In the genomic region with DNA sequence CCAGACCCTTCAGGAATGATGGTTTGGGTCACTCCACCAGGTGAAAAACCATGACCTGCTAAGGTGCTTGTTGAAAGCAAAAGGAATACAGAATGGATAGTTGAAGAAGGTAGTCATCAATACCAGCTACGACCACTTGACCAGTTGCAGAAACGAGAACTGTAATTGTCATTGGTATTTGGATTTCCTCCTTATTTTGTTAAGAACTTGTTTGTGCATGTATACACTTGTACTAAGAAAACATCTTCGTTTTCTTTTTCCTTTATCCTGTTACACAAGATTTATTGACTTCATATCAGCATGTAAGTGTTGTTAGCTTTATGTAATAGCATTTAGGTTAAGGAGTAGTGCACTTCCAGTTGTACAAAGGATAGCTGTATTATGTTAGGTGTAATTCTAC, we compare ENCODE assay signal across 26 cellular contexts.
DNase-seq lines count a peak whose midpoint lies in the region; FAIRE-seq and TF ChIP-seq lines count a peak whose summit lies in the region.
"Had no signal": no experiment of that assay in that cellular context is flagged by ENCODE, and none has a peak within 500 bp of the region (broad histone marks: within the 10 kb centered on the region; RNA-seq: fewer than 3 reads in every experiment).

No MANE protein-coding gene starts in this region.

- no peaks in the 10 kb centered on the region for H3K79me2 ChIP-seq in keratinocyte (ENCODE audit: control insufficient read depth, insufficient read depth, low read length)

- H3K9ac ChIP-seq in keratinocyte (ENCODE audit: control insufficient read depth, extremely low read depth, insufficient read depth, low read length), result no peak overlapping the region
- H3K9ac ChIP-seq: BLaER1 treated with 17β-estradiol and CSF1 and Interleukin-3, amounts not matched to agents 10 nM and 100 nM had no signal

- H3K9me3 ChIP-seq in breast epithelium (peaks cover 0 to 3% of the 10 kb centered on the region in 2 donors), keratinocyte (ENCODE audit: control insufficient read depth, low read depth, low read length) (no peaks in the 10 kb centered on the region)
- H3K9me3 ChIP-seq: BE2C had no signal

- H2AFZ ChIP-seq in keratinocyte (ENCODE audit: control insufficient read depth, low read length), result no peak overlapping the region

- dilution Hi-C loops in keratinocyte (cut with MboI; ENCODE audit: extremely low pct_ligation_motif_present, low sequenced_read_pairs), result no loop called here

- TF ChIP-seq CTCF in MCF 10A (IDR thresholded peaks at IDR 0.05; ENCODE audit: unreplicated experiment) (no peak), breast epithelium (IDR thresholded peaks at IDR 0.05) (no peak), epithelial cell of esophagus (IDR thresholded peaks at IDR 0.05; ENCODE audit: insufficient read depth, low read depth, low read length, missing control alignments) (no peak), keratinocyte (optimal IDR thresholded peaks at IDR 0.05 in 1 of 3, IDR thresholded peaks at IDR 0.05 in 1 of 3, conservative IDR thresholded peaks at IDR 0.05 in 1 of 3; ENCODE audit: extremely low read depth in 1 of 3, insufficient read depth in 2 of 3, low read length in 3 of 3) (no peak), type B pancreatic cell (conservative IDR thresholded peaks at IDR 0.05) (no peak)

- peaks cover 24% of the 10 kb centered on the region for H3K4me1 Mint-ChIP-seq in MCF 10A (ENCODE audit: insufficient read depth, unreplicated experiment)
- no peaks in the 10 kb centered on the region for H3K4me1 Mint-ChIP-seq in type B pancreatic cell (ENCODE audit: unreplicated experiment)
- H3K4me1 Mint-ChIP-seq: CD14-positive monocyte; CD8-positive, alpha-beta memory T cell had no signal

- H3K9me3 Mint-ChIP-seq in MCF 10A (ENCODE audit: unreplicated experiment) (peaks cover 4% of the 10 kb centered on the region), type B pancreatic cell (peaks cover 5% of the 10 kb centered on the region)
- H3K9me3 Mint-ChIP-seq: CD4-positive, alpha-beta T cell had no signal

- POLR2A ChIA-PET in MCF 10A (lab: Yijun Ruan, JAX), result interaction anchor here (0.6 kb wide), 1 partner anchor 45 kb away, joined by 3 read pairs; no protein-coding TSS in a partner anchor

- CTCF ChIA-PET in MCF 10A (lab: Yijun Ruan, JAX), result interaction anchor here (0.6 to 0.7 kb wide), 2 partner anchors 13 to 55 kb away, joined by 3 read pairs; no protein-coding TSS in a partner anchor

- H3K4me3 ChIP-seq in breast epithelium (no peak overlapping the region), epithelial cell of esophagus (ENCODE audit: low read length) (no peak overlapping the region), keratinocyte (ENCODE audit: control insufficient read depth in 2 of 3, extremely low read depth in 1 of 3, insufficient read depth in 2 of 3, low read depth in 1 of 3, low read length in 3 of 3) (no peak overlapping the region)
- H3K4me3 ChIP-seq: BLaER1 treated with 17β-estradiol and CSF1 and Interleukin-3, amounts not matched to agents 10 nM and 100 nM had no signal

- DNase-seq in MCF 10A (ENCODE audit: unreplicated experiment), result no peak
- DNase-seq in breast epithelium (ENCODE audit: low spot score in 2 of 2), result no peak
- DNase-seq in epithelial cell of esophagus (ENCODE audit: low read depth), result peak; percentile 72
- no peak for DNase-seq in keratinocyte (ENCODE audit: low read depth, low spot score)
- no peak for DNase-seq in type B pancreatic cell (ENCODE audit: extremely low spot score, unreplicated experiment)
- DNase-seq in NCI-H2227 (lab: John Stamatoyannopoulos, UW; ENCODE audit: unreplicated experiment), result no peak
- no peak for DNase-seq in activated T-cell treated with anti-CD3 and anti-CD28 coated beads, Interleukin-2, amount 50 U/mL, for 1 hour
- no peak for DNase-seq in activated CD4-positive, CD25-positive, alpha-beta regulatory T cell (lab: John Stamatoyannopoulos, UW)
- DNase-seq: ACHN; AML-193; BE2C; Calu3; CD4-positive, alpha-beta T cell; CD8-positive, alpha-beta memory T cell; COR-L47; DMS53; DMS79 treated with DMSO at 0.1 percent for 48 hours; GF-D8; GOT3; HCEC 1CT had no signal

- FAIRE-seq in keratinocyte (lab: Jason Lieb, UNC), result peak; percentile 41
- FAIRE-seq: A204.1, GM12892, H54 had no signal

- BruUV-seq in MCF 10A (replicated peaks; lab: Mats Ljungman, UMichigan), result no TSS peak

- intact Hi-C loops in MCF 10A (cut with micrococcal nuclease), result no loop called here
- intact Hi-C loops in breast epithelium (cut with DNase I; ENCODE audit: low total_unique reads), result no loop called here

- H3K27me3 ChIP-seq in breast epithelium (no peaks in the 10 kb centered on the region), keratinocyte (ENCODE audit: control insufficient read depth, extremely low read depth, insufficient read depth, low read length) (no peaks in the 10 kb centered on the region)
- H3K27me3 ChIP-seq: BE2C; BLaER1 treated with 17β-estradiol and CSF1 and Interleukin-3, amounts not matched to agents 10 nM and 100 nM had no signal

- H3K27ac Mint-ChIP-seq in MCF 10A (ENCODE audit: low read depth, unreplicated experiment) (peak overlapping the region; percentile 18), type B pancreatic cell (peak overlapping the region; percentile 54)
- H3K27ac Mint-ChIP-seq: CD4-positive, alpha-beta T cell; CD8-positive, alpha-beta memory T cell had no signal

- H3K36me3 ChIP-seq in breast epithelium, result no peaks in the 10 kb centered on the region
- H3K36me3 ChIP-seq in keratinocyte (ENCODE audit: control insufficient read depth in 2 of 2, extremely low read depth in 1 of 2, insufficient read depth in 2 of 2, low read length in 2 of 2), result no peaks in the 10 kb centered on the region
- H3K36me3 ChIP-seq: BE2C; BLaER1 treated with 17β-estradiol and CSF1 and Interleukin-3, amounts not matched to agents 10 nM and 100 nM had no signal

- H3K9me1 ChIP-seq in keratinocyte (ENCODE audit: control insufficient read depth, extremely low read depth, insufficient read depth, low read length), result no peaks in the 10 kb centered on the region

- H3K4me3 Mint-ChIP-seq in MCF 10A (ENCODE audit: unreplicated experiment) (no peak overlapping the region), type B pancreatic cell (no peak overlapping the region)
- H3K4me3 Mint-ChIP-seq: CD14-positive monocyte; CD4-positive, alpha-beta T cell; CD8-positive, alpha-beta memory T cell had no signal

- no peak for TF ChIP-seq POLR2A in breast epithelium (IDR thresholded peaks at IDR 0.05)

- no peak overlapping the region for H3K27ac ChIP-seq in breast epithelium
- H3K27ac ChIP-seq in keratinocyte (ENCODE audit: control insufficient read depth, insufficient read depth, low read length), result peak overlapping the region; percentile 18
- H3K27ac ChIP-seq: 22Rv1; BLaER1 treated with 17β-estradiol and CSF1 and Interleukin-3, amounts not matched to agents 10 nM and 100 nM had no signal

- no peaks in the 10 kb centered on the region for H4K20me1 ChIP-seq in keratinocyte (ENCODE audit: control insufficient read depth, extremely low read depth, insufficient read depth, low read length)
- H4K20me1 ChIP-seq: BLaER1 treated with 17β-estradiol and CSF1 and Interleukin-3, amounts not matched to agents 10 nM and 100 nM had no signal

- peak overlapping the region; percentile 29 for H3K4me2 ChIP-seq in keratinocyte (ENCODE audit: control insufficient read depth, extremely low read depth, insufficient read depth, low read depth, low read length)

- H3K36me3 Mint-ChIP-seq in MCF 10A (ENCODE audit: insufficient read depth, unreplicated experiment) (peaks cover 5% of the 10 kb centered on the region), type B pancreatic cell (no peaks in the 10 kb centered on the region)
- H3K36me3 Mint-ChIP-seq: CD14-positive monocyte; CD8-positive, alpha-beta memory T cell had no signal

- no peaks in the 10 kb centered on the region for H3K4me1 ChIP-seq in breast epithelium
- H3K4me1 ChIP-seq in keratinocyte (ENCODE audit: control insufficient read depth, extremely low read depth, insufficient read depth, low read length), result peaks cover 32% of the 10 kb centered on the region
- H3K4me1 ChIP-seq: BE2C had no signal

- H3K27me3 Mint-ChIP-seq in MCF 10A (ENCODE audit: insufficient read depth, unreplicated experiment), result no peaks in the 10 kb centered on the region
- H3K27me3 Mint-ChIP-seq in type B pancreatic cell, result no peaks in the 10 kb centered on the region
